ENCODE assay signal across 16 cellular contexts in the genomic region with DNA sequence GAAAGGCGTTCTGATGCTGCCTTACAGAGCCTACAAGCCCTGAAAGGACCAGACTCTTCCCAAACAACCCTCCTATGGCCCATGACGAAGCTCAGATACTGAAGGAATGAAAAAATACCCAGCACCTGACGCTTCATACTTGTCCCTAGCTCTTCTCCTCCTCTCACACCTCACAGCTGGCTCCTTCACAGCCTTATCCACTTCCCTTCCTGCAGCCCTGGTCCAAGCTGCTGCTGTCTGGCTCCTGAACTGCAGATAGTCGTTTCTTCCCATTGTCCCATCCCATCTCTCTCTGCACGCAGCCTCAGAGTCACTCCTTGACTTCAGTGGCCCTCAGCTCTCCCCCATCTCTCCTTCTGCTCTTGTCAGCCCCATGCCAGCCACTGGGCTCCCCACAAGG. TPM values are rescaled to one million over a fixed set of nuclear protein-coding genes. Genes with fewer than 3 reads are reported as not detected.
DNase-seq lines count a peak whose midpoint lies in the region; ATAC-seq and TF ChIP-seq lines count a peak whose summit lies in the region.
"Had no signal": no experiment of that assay in that cellular context is flagged by ENCODE, and none has a peak within 500 bp of the region (broad histone marks: within the 10 kb centered on the region; RNA-seq: fewer than 3 reads in every experiment).

No MANE protein-coding gene starts in this region.

- H3K27ac Mint-ChIP-seq in activated T-cell treated with anti-CD3 and anti-CD28 coated beads, Interleukin-2, amount 50 U/mL, for 24 hours = peak overlapping the region; percentile 51
- peak overlapping the region; percentile 98 for H3K27ac Mint-ChIP-seq in WTC11
- peak overlapping the region; percentile 5 for H3K27ac Mint-ChIP-seq in stimulated activated naive B cell treated with anti-CD40 and anti-IgM and Interleukin-4, amounts not matched to agents 10 μg/mL and 1 μg/mL and 100 μg/mL, for 72 hours

- CTCF ChIA-PET in WTC11 (lab: Charles Lee) = interaction anchor here (0.6 to 1.3 kb wide), 7 partner anchors 11 to 118 kb away, joined by 3 to 6 read pairs (median 3); no protein-coding TSS in a partner anchor

- H3K4me3 Mint-ChIP-seq in activated T-cell treated with anti-CD3 and anti-CD28 coated beads, Interleukin-2, amount 50 U/mL, for 24 hours = no peak overlapping the region
- no peak overlapping the region for H3K4me3 Mint-ChIP-seq in WTC11
- no peak overlapping the region for H3K4me3 Mint-ChIP-seq in stimulated activated naive B cell treated with anti-CD40 and anti-IgM and Interleukin-4, amounts not matched to agents 10 μg/mL and 1 μg/mL and 100 μg/mL, for 72 hours
- H3K4me3 Mint-ChIP-seq: activated CD4-positive, alpha-beta T cell treated with anti-CD3 and anti-CD28 coated beads for 36 hours had no signal

- no peak for TF ChIP-seq CTCF in WTC11 (IDR thresholded peaks at IDR 0.05)

- DNase-seq in activated T-cell treated with anti-CD3 and anti-CD28 coated beads, Interleukin-2, amount 50 U/mL, for 24 hours = peak; percentile 26
- DNase-seq in activated T-cell treated with anti-CD3 and anti-CD28 coated beads for 4 hours (no peak), WTC11 (ENCODE audit: low spot score) (no peak), left lobe of liver (ENCODE audit: low spot score) (no peak)
- no peak for DNase-seq in stimulated activated naive B cell treated with anti-CD40 and anti-IgM and Interleukin-4, amounts not matched to agents 10 μg/mL and 1 μg/mL and 100 μg/mL, for 72 hours
- DNase-seq: activated CD4-positive, alpha-beta T cell treated with anti-CD3 and anti-CD28 coated beads for 36 hours; effector memory CD4-positive, alpha-beta T cell; hypothalamus; left colon; NCI-H1694; posterior cingulate gyrus; SHP77 treated with DMSO at 0.1 percent for 48 hours had no signal

- peaks cover 73% of the 10 kb centered on the region for H3K4me1 Mint-ChIP-seq in activated T-cell treated with anti-CD3 and anti-CD28 coated beads, Interleukin-2, amount 50 U/mL, for 24 hours (ENCODE audit: low read depth)
- peaks cover 79% of the 10 kb centered on the region for H3K4me1 Mint-ChIP-seq in WTC11
- peaks cover 38 to 71% of the 10 kb centered on the region in 2 donors for H3K4me1 Mint-ChIP-seq in stimulated activated naive B cell treated with anti-CD40 and anti-IgM and Interleukin-4, amounts not matched to agents 10 μg/mL and 1 μg/mL and 100 μg/mL, for 72 hours

- ATAC-seq in WTC11 (no peak; the same call in 1 of the 2 replicates), left lobe of liver (peak; percentile 21), GM18520 (IDR thresholded peaks at IDR 0.05; ENCODE audit: unreplicated experiment) (no peak), HG03354 (IDR thresholded peaks at IDR 0.05; ENCODE audit: poor library complexity, severe bottlenecking, unreplicated experiment) (no peak), GM21367 (IDR thresholded peaks at IDR 0.05; ENCODE audit: unreplicated experiment) (no peak)
- ATAC-seq in stimulated activated naive B cell treated with anti-CD40 and anti-IgM and Interleukin-4, amounts not matched to agents 10 μg/mL and 1 μg/mL and 100 μg/mL, for 72 hours (replicated peaks) = no peak
- ATAC-seq: GM12878, left colon had no signal

- H3K9me3 Mint-ChIP-seq in activated T-cell treated with anti-CD3 and anti-CD28 coated beads, Interleukin-2, amount 50 U/mL, for 24 hours = no peaks in the 10 kb centered on the region
- H3K9me3 Mint-ChIP-seq in WTC11 = no peaks in the 10 kb centered on the region
- H3K9me3 Mint-ChIP-seq in stimulated activated naive B cell treated with anti-CD40 and anti-IgM and Interleukin-4, amounts not matched to agents 10 μg/mL and 1 μg/mL and 100 μg/mL, for 72 hours = no peaks in the 10 kb centered on the region

- peaks cover 26% of the 10 kb centered on the region for H3K36me3 Mint-ChIP-seq in activated T-cell treated with anti-CD3 and anti-CD28 coated beads, Interleukin-2, amount 50 U/mL, for 24 hours (ENCODE audit: low read depth)
- no peaks in the 10 kb centered on the region for H3K36me3 Mint-ChIP-seq in WTC11
- peaks cover 8 to 12% of the 10 kb centered on the region in 2 donors for H3K36me3 Mint-ChIP-seq in stimulated activated naive B cell treated with anti-CD40 and anti-IgM and Interleukin-4, amounts not matched to agents 10 μg/mL and 1 μg/mL and 100 μg/mL, for 72 hours

- H3K27me3 Mint-ChIP-seq in activated T-cell treated with anti-CD3 and anti-CD28 coated beads, Interleukin-2, amount 50 U/mL, for 24 hours = no peaks in the 10 kb centered on the region
- no peaks in the 10 kb centered on the region for H3K27me3 Mint-ChIP-seq in WTC11 (ENCODE audit: low read depth)
- no peaks in the 10 kb centered on the region for H3K27me3 Mint-ChIP-seq in stimulated activated naive B cell treated with anti-CD40 and anti-IgM and Interleukin-4, amounts not matched to agents 10 μg/mL and 1 μg/mL and 100 μg/mL, for 72 hours
- H3K27me3 Mint-ChIP-seq: activated CD4-positive, alpha-beta T cell treated with anti-CD3 and anti-CD28 coated beads for 36 hours had no signal

- POLR2A ChIA-PET in WTC11 (lab: Charles Lee) = interaction anchor here (0.6 kb wide), 1 partner anchor 115 kb away, joined by 8 read pairs; no protein-coding TSS in a partner anchor

TF ChIP-seq in WTC11, 78 proteins besides CTCF, POLR2A, EP300 and RAD21:
- TF ChIP-seq NR3C1 (CRISPR knock-in tag; conservative IDR thresholded peaks at IDR 0.05; ENCODE audit: low read depth) (no peak), FOXP1 (CRISPR knock-in tag; IDR thresholded peaks at IDR 0.05; ENCODE audit: borderline replicate concordance) (no peak), NFYB (CRISPR knock-in tag; conservative IDR thresholded peaks at IDR 0.05; ENCODE audit: low read depth) (no peak), GRHL2 (CRISPR knock-in tag; IDR thresholded peaks at IDR 0.05; ENCODE audit: insufficient replicate concordance, severe bottlenecking) (no peak), MYBL2 (CRISPR knock-in tag; IDR thresholded peaks at IDR 0.05) (no peak), ETV6 (CRISPR knock-in tag; IDR thresholded peaks at IDR 0.05) (no peak)
- TF ChIP-seq, protein P1, sequence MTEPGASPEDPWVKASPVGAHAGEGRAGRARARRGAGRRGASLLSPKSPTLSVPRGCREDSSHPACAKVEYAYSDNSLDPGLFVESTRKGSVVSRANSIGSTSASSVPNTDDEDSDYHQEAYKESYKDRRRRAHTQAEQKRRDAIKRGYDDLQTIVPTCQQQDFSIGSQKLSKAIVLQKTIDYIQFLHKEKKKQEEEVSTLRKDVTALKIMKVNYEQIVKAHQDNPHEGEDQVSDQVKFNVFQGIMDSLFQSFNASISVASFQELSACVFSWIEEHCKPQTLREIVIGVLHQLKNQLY (CRISPR knock-in tag; IDR thresholded peaks at IDR 0.05) = no peak
- TF ChIP-seq, protein P2, sequence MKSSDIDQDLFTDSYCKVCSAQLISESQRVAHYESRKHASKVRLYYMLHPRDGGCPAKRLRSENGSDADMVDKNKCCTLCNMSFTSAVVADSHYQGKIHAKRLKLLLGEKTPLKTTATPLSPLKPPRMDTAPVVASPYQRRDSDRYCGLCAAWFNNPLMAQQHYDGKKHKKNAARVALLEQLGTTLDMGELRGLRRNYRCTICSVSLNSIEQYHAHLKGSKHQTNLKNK (CRISPR knock-in tag; IDR thresholded peaks at IDR 0.05) = no peak
- TF ChIP-seq, protein P3, sequence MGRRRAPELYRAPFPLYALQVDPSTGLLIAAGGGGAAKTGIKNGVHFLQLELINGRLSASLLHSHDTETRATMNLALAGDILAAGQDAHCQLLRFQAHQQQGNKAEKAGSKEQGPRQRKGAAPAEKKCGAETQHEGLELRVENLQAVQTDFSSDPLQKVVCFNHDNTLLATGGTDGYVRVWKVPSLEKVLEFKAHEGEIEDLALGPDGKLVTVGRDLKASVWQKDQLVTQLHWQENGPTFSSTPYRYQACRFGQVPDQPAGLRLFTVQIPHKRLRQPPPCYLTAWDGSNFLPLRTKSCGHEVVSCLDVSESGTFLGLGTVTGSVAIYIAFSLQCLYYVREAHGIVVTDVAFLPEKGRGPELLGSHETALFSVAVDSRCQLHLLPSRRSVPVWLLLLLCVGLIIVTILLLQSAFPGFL (CRISPR knock-in tag; IDR thresholded peaks at IDR 0.05; ENCODE audit: borderline replicate concordance) = no peak
- TF ChIP-seq, protein P4, sequence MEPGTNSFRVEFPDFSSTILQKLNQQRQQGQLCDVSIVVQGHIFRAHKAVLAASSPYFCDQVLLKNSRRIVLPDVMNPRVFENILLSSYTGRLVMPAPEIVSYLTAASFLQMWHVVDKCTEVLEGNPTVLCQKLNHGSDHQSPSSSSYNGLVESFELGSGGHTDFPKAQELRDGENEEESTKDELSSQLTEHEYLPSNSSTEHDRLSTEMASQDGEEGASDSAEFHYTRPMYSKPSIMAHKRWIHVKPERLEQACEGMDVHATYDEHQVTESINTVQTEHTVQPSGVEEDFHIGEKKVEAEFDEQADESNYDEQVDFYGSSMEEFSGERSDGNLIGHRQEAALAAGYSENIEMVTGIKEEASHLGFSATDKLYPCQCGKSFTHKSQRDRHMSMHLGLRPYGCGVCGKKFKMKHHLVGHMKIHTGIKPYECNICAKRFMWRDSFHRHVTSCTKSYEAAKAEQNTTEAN (CRISPR knock-in tag; IDR thresholded peaks at IDR 0.05) = no peak

RNA-seq across cellular contexts. Expression of a gene that starts 56.6 kb away (rescaled TPM):
- total RNA-seq in WTC11 (2021) = 24.4 to 28.1 TPM (median 24.6 TPM) in 3 replicates
- 10.6 TPM for total RNA-seq in left lobe of liver

Comparison
In these comparisons a context has a peak if more than half of its experiments do, and no peak if none do; other contexts are left out.
1. H3K27ac Mint-ChIP-seq: peak in every context shown above with its lines; median percentile 98 in WTC11; 51 in activated T-cell treated with anti-CD3 and anti-CD28 coated beads, Interleukin-2, amount 50 U/mL, for 24 hours; 5 in stimulated activated naive B cell treated with anti-CD40 and anti-IgM and Interleukin-4, amounts not matched to agents 10 μg/mL and 1 μg/mL and 100 μg/mL, for 72 hours.